Comparison of ENCODE assay signal across 1 cellular context in genomic region chr14:64388533-64389243, GRCh38.
TF ChIP-seq lines count a peak whose summit lies in the region.

No MANE protein-coding gene starts in this region.

TF ChIP-seq in K562, 482 proteins besides CTCF, POLR2A, EP300 and RAD21 (continued from another document and continues in another):
- TF ChIP-seq HMGXB4 (CRISPR knock-in tag; IDR thresholded peaks at IDR 0.05) (no peak), HES1 (IDR thresholded peaks at IDR 0.05; ENCODE audit: low read depth) (no peak), KAT8 (IDR thresholded peaks at IDR 0.05; ENCODE audit: low read depth) (no peak), MTA1 (IDR thresholded peaks at IDR 0.05; ENCODE audit: borderline replicate concordance) (no peak), ZFPM2 (CRISPR knock-in tag; IDR thresholded peaks at IDR 0.05) (no peak), NCOR1 (IDR thresholded peaks at IDR 0.05) (no peak), RBFOX2 (IDR thresholded peaks at IDR 0.05; ENCODE audit: low read depth, low read length) (no peak), PREB (CRISPR knock-in tag; IDR thresholded peaks at IDR 0.05) (no peak), SMARCE1 (IDR thresholded peaks at IDR 0.05) (0 out of 2 replicates have a peak, but pooled peaks have one; percentile 10), HMGN3 (IDR thresholded peaks at IDR 0.05; ENCODE audit: borderline replicate concordance, extremely low read depth, insufficient read length, low read depth, low read length) (no peak), HDAC6 (IDR thresholded peaks at IDR 0.05; ENCODE audit: low read depth, low read length) (no peak), ZC3H4 (CRISPR knock-in tag; IDR thresholded peaks at IDR 0.05; ENCODE audit: borderline replicate concordance) (no peak), HDGF (IDR thresholded peaks at IDR 0.05) (no peak), MNT (conservative IDR thresholded peaks at IDR 0.05) (peak in 1 of 2 experiments; percentile 12; a peak in 1 of 4 replicates), MGA (IDR thresholded peaks at IDR 0.05) (peak; percentile 48; the same call in 1 of the 2 replicates), MXI1 (IDR thresholded peaks at IDR 0.05; ENCODE audit: low read depth, low read length) (no peak), PHB (CRISPR knock-in tag; IDR thresholded peaks at IDR 0.05) (no peak), TOE1 (IDR thresholded peaks at IDR 0.05; ENCODE audit: borderline replicate concordance) (no peak), TOE1 (CRISPR knock-in tag; IDR thresholded peaks at IDR 0.05; ENCODE audit: borderline replicate concordance, low read depth) (no peak), XRCC4 (IDR thresholded peaks at IDR 0.05; ENCODE audit: extremely low read depth, insufficient read depth, insufficient read length) (no peak), KAT7 (CRISPR knock-in tag; IDR thresholded peaks at IDR 0.05; ENCODE audit: borderline replicate concordance) (no peak), TFAP4 (CRISPR knock-in tag; IDR thresholded peaks at IDR 0.05; ENCODE audit: borderline replicate concordance) (peak; percentile 7; the same call in 1 of the 2 replicates), MED1 (CRISPR knock-in tag; IDR thresholded peaks at IDR 0.05; ENCODE audit: borderline replicate concordance) (no peak), KDM4B (IDR thresholded peaks at IDR 0.05; ENCODE audit: borderline replicate concordance in 2 of 2, low read depth in 1 of 2) (no peak), ARNT (IDR thresholded peaks at IDR 0.05) (no peak), ZNF436 (CRISPR knock-in tag; IDR thresholded peaks at IDR 0.05) (no peak), ZNF24 (IDR thresholded peaks at IDR 0.05) (no peak), FOSL1 (tag; conservative IDR thresholded peaks at IDR 0.05) (no peak), ERF (CRISPR knock-in tag; IDR thresholded peaks at IDR 0.05) (0 out of 2 replicates have a peak, but pooled peaks have one; percentile 4), CBFA2T2 (conservative IDR thresholded peaks at IDR 0.05) (no peak), ETV5 (CRISPR knock-in tag; IDR thresholded peaks at IDR 0.05; ENCODE audit: low read depth) (no peak), FOXM1 (IDR thresholded peaks at IDR 0.05; ENCODE audit: low read depth) (no peak), FOXM1 (CRISPR knock-in tag; IDR thresholded peaks at IDR 0.05; ENCODE audit: low read depth) (no peak), ZNF395 (CRISPR knock-in tag; IDR thresholded peaks at IDR 0.05) (peak; percentile 71; the same call in 1 of the 2 replicates), GTF2F1 (IDR thresholded peaks at IDR 0.05; ENCODE audit: low read depth, low read length) (no peak), HDAC3 (IDR thresholded peaks at IDR 0.05; ENCODE audit: borderline replicate concordance, partially characterized antibody) (no peak), CHD2 (IDR thresholded peaks at IDR 0.05; ENCODE audit: low read depth, low read length) (no peak), ZNF324 (CRISPR knock-in tag; IDR thresholded peaks at IDR 0.05) (no peak), ZNF511 (CRISPR knock-in tag; IDR thresholded peaks at IDR 0.05) (no peak), ZNF347 (CRISPR knock-in tag; IDR thresholded peaks at IDR 0.05; ENCODE audit: low read depth) (no peak), SAP30 (IDR thresholded peaks at IDR 0.05; ENCODE audit: borderline replicate concordance, insufficient read depth, low read depth, low read length, poor library complexity, severe bottlenecking) (peak; percentile 13), ATF6 (CRISPR knock-in tag; IDR thresholded peaks at IDR 0.05) (no peak), RBM22 (IDR thresholded peaks at IDR 0.05; ENCODE audit: low read depth, low read length, poor library complexity, severe bottlenecking) (no peak)
